Comparison of ENCODE assay signal across 8 cellular contexts in the genomic region with DNA sequence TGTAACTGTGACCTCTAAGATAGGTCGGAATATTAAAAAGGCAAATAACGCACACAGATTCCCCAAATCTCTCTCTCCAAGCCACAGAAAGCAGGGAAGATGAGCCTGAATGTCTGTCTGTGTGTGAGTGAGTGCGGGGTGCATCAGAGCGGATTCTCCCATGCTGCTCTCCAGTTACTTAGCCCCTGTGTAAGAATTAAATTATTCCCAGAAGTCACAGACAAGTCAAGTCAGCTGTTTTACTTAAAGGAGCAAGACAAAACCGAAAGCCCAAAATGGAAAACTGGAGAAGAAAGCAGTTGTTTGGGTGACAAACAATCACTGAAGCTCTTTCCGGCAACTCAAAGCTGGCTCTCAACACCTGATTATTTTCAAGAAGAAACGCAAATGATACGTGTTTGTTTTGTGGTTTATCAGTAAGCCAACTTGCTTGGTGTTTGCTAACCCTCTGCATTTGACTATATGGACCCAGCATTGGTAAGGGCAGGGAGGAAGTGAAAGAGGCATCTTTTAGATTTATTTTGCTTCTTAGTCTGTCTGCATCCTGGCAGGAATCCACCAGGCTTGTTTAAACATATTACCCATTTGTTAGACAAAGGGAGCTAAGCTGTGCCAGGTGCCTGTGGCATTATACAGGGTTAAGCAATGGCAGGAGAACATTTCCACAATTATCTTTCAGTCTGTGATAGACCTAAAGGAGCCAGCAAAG.
DNase-seq lines count a peak whose midpoint lies in the region; ATAC-seq and TF ChIP-seq lines count a peak whose summit lies in the region.

No MANE protein-coding gene starts in this region.

- H3K27ac ChIP-seq in C4-2B (peak overlapping the region; percentile 79; the same call in 1 of the 2 replicates), osteoblast (ENCODE audit: low read depth, low read length) (no peak overlapping the region)

- H3K4me3 Mint-ChIP-seq in WTC11, result no peak overlapping the region

- H3K27me3 Mint-ChIP-seq in WTC11 (ENCODE audit: low read depth), result no peaks in the 10 kb centered on the region

- TF ChIP-seq CTCF in C4-2B (conservative IDR thresholded peaks at IDR 0.05), result no peak
- TF ChIP-seq CTCF in WTC11 (IDR thresholded peaks at IDR 0.05), result no peak
- TF ChIP-seq CTCF in osteoblast (IDR thresholded peaks at IDR 0.05; ENCODE audit: extremely low read depth, low read depth, low read length), result no peak

- H3K36me3 Mint-ChIP-seq in WTC11, result no peaks in the 10 kb centered on the region

- H3K4me3 ChIP-seq in osteoblast (ENCODE audit: insufficient read depth, low read length), result peak overlapping the region; percentile 44

- H3K4me2 ChIP-seq in osteoblast (ENCODE audit: insufficient read depth, low read length), result peak overlapping the region; percentile 68

- CTCF ChIA-PET in WTC11 (lab: Charles Lee), result interaction anchor here (1.6 kb wide), 1 partner anchor 66 kb away, joined by 3 read pairs; no protein-coding TSS in a partner anchor

- POLR2A ChIA-PET in WTC11 (lab: Charles Lee), result no interaction called here

- peak; percentile 96 for DNase-seq in NCI-H1092 treated with DMSO at 0.1 percent for 48 hours (lab: John Stamatoyannopoulos, UW)
- no peak for DNase-seq in WTC11 (ENCODE audit: low spot score)
- DNase-seq in osteoblast (ENCODE audit: insufficient read length, low spot score, missing footprints), result no peak
- DNase-seq in SW 1271 (lab: John Stamatoyannopoulos, UW), result no peak
- DNase-seq in stimulated activated CD4-positive, alpha-beta T cell treated with anti-CD3 and anti-CD28 coated beads, Interleukin-4, amount 100 ng/mL, for 1 hour, result no peak

- H3K9me3 ChIP-seq in osteoblast (ENCODE audit: low read depth, low read length), result no peaks in the 10 kb centered on the region

- peaks cover 55% of the 10 kb centered on the region for H3K4me1 Mint-ChIP-seq in WTC11

- H3K36me3 ChIP-seq in osteoblast (ENCODE audit: insufficient read depth, low read length), result no peaks in the 10 kb centered on the region

- H2AFZ ChIP-seq in osteoblast (ENCODE audit: low read length), result peak overlapping the region; percentile 60

- peaks cover 3% of the 10 kb centered on the region for H3K9me3 Mint-ChIP-seq in WTC11

- no peaks in the 10 kb centered on the region for H4K20me1 ChIP-seq in osteoblast (ENCODE audit: insufficient read depth, low read length)

- H3K27me3 ChIP-seq in osteoblast (ENCODE audit: insufficient read depth, low read length), result no peaks in the 10 kb centered on the region

- H3K79me2 ChIP-seq in osteoblast (ENCODE audit: insufficient read depth, low read length), result no peaks in the 10 kb centered on the region

- ATAC-seq in GM21723 (IDR thresholded peaks at IDR 0.05; ENCODE audit: unreplicated experiment), result peak; percentile 83
- ATAC-seq in WTC11, result peak; percentile 57; the same call in 1 of the 2 replicates
- ATAC-seq in HG03097 (IDR thresholded peaks at IDR 0.05; ENCODE audit: low FRiP score, unreplicated experiment), result no peak

- H3K27ac Mint-ChIP-seq in WTC11, result peak overlapping the region; percentile 0

- peaks cover 11% of the 10 kb centered on the region for H3K4me1 ChIP-seq in osteoblast (ENCODE audit: insufficient read depth, low read length)

TF ChIP-seq in WTC11, 78 proteins besides CTCF, POLR2A, EP300 and RAD21:
- TF ChIP-seq RORB (CRISPR knock-in tag; IDR thresholded peaks at IDR 0.05), result 0 out of 2 replicates have a peak, but pooled peaks have one; percentile 18
- no peak for TF ChIP-seq NFATC4 (CRISPR knock-in tag; IDR thresholded peaks at IDR 0.05)
